In genomic region chr10:117663750-117664149, GRCh38 we compare ENCODE assay signal across 9 cellular contexts.
DNase-seq lines count a peak whose midpoint lies in the region.
"Had no signal": no experiment of that assay in that cellular context is flagged by ENCODE, and none has a peak within 500 bp of the region (broad histone marks: within the 10 kb centered on the region; RNA-seq: fewer than 3 reads in every experiment).

No MANE protein-coding gene starts in this region.

- peaks cover 5% of the 10 kb centered on the region for H3K4me1 ChIP-seq in mesodermal cell (ENCODE audit: control insufficient read depth, insufficient read depth, low read length, poor library complexity, severe bottlenecking)

- H3K4me3 ChIP-seq in mesodermal cell (ENCODE audit: extremely low read depth, insufficient read depth, low read length, poor library complexity, severe bottlenecking), result no peak overlapping the region

- H3K9me3 ChIP-seq in mesodermal cell (ENCODE audit: control insufficient read depth, low read length), result no peaks in the 10 kb centered on the region

- 25% methylated on average over 1 of the region's 2 CpGs; no CpG with 5 or more reads in 1 of the 2 experiments for WGBS in mesodermal cell (ENCODE audit: insufficient coverage in 2 of 2), 2 experiments

- peak overlapping the region; percentile 37 for H3K27ac ChIP-seq in mesodermal cell (ENCODE audit: low read depth, low read length, severe bottlenecking)
- H3K27ac ChIP-seq: 22Rv1 had no signal

- no peaks in the 10 kb centered on the region for H3K36me3 ChIP-seq in mesodermal cell (ENCODE audit: control insufficient read depth, insufficient read depth, low read length)

- DNase-seq in DMS 273 (lab: John Stamatoyannopoulos, UW; ENCODE audit: unreplicated experiment), result peak; percentile 16
- no peak for DNase-seq in DMS 273 treated with DMSO at 0.1 percent for 48 hours (lab: John Stamatoyannopoulos, UW)
- peak; percentile 87 for DNase-seq in H4 (ENCODE audit: low spot score)
- peak; percentile 63 for DNase-seq in NCI-H69 (lab: John Stamatoyannopoulos, UW)
- DNase-seq in HuH-7.5 (ENCODE audit: low spot score), result no peak
- DNase-seq in AML-193 (lab: John Stamatoyannopoulos, UW), result no peak
- no peak for DNase-seq in HPDE6-E6E7 (ENCODE audit: extremely low spot score)

Comparison
In these comparisons a context has a peak if more than half of its experiments do, and no peak if none do; other contexts are left out.
1. DNase-seq: peak in DMS 273 (single experiment), H4 (single experiment) and NCI-H69 (single experiment); none in DMS 273 treated with DMSO at 0.1 percent for 48 hours (single experiment), HuH-7.5 (single experiment), AML-193 (0 of 2) and HPDE6-E6E7 (single experiment).